Comparison of ENCODE assay signal across 22 cellular contexts in the genomic region with DNA sequence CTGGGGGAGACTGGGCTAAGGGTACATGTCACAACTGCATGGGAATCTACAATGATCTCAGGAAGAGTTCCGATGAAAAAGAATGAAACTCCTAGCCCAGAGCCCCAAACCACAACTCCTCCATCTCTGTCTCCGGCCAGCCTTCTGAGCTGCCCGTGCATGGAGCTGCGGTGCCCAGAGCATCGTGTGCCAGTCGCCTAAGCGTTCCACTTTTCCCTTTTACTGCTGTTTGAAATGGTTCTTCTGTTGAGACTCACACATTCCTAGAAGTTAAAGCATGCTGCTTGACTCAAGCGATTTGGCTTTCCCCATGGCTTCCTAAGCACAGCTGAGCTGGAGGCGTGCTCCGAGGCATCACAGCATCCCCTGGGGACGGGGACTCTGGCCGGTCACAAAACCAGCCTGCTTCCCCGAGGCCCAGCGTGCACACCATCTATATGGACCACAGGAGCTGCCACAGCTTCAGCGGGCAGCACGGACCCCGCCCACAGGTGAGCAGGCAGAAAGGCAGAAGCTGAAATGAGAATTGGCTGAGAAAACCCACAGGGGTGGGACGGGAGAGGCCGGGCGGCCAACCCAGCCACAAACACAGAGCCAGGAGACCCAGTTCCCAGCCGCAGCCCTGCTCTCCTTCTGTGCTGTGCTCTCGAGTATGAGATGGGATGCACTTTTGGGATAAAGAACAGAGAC. TPM values are rescaled to one million over a fixed set of nuclear protein-coding genes. Genes with fewer than 3 reads are reported as not detected.
"Had no signal": no experiment of that assay in that cellular context is flagged by ENCODE, and none has a peak within 500 bp of the region (broad histone marks: within the 10 kb centered on the region; RNA-seq: fewer than 3 reads in every experiment).

No MANE protein-coding gene starts in this region.

- H3K4me3 ChIP-seq: esophagus muscularis mucosa, gastrocnemius medialis, heart right ventricle, left lung, neural progenitor cell, pancreas, prostate gland, skin epidermis, suprapubic skin, tibial artery, upper lobe of left lung, uterus had no signal

- H3K9me3 ChIP-seq: gastrocnemius medialis, heart right ventricle, left lung, pancreas, prostate gland, suprapubic skin, uterus had no signal

- DNase-seq: central memory CD4-positive, alpha-beta T cell; effector memory CD8-positive, alpha-beta T cell; gastrocnemius medialis; heart right ventricle; kidney glomerular epithelial cell; pancreas; stimulated activated CD4-positive, alpha-beta T cell treated with anti-CD3 and anti-CD28 coated beads, Interleukin-12 subunit alpha, Interleukin-12 subunit beta, amount 100 ng/mL, for 4 hours; stimulated activated naive CD4-positive, alpha-beta T cell treated with Interleukin-2 at 50 U/mL for 16 hours; tibial artery; upper lobe of left lung; uterus had no signal

- H3K27me3 Mint-ChIP-seq: effector memory CD8-positive, alpha-beta T cell; natural killer cell treated with Interleukin-12 subunit alpha and Interleukin-12 subunit beta and Interleukin-15 and Interleukin-18, amount 100 ng/mL, for 72 hours had no signal

- H3K27ac ChIP-seq: epithelial cell of prostate, esophagus muscularis mucosa, left lung, neural progenitor cell, pancreas, prostate gland, skin epidermis, suprapubic skin, tibial artery, upper lobe of left lung, uterus had no signal

- H3K36me3 ChIP-seq: neural progenitor cell, pancreas, prostate gland, uterus had no signal

- H3K4me1 ChIP-seq: neural progenitor cell, pancreas, prostate gland, uterus had no signal

- H3K27ac Mint-ChIP-seq: effector memory CD8-positive, alpha-beta T cell; mesothelial cell of epicardium; natural killer cell treated with Interleukin-12 subunit alpha and Interleukin-12 subunit beta and Interleukin-15 and Interleukin-18, amount 100 ng/mL, for 72 hours; neural progenitor cell had no signal

- H3K27me3 ChIP-seq: esophagus muscularis mucosa, gastrocnemius medialis, left lung, neural progenitor cell, pancreas, suprapubic skin, tibial artery, upper lobe of left lung, uterus had no signal

- ATAC-seq: effector memory CD8-positive, alpha-beta T cell; left lung; sciatic nerve had no signal

- H3K36me3 Mint-ChIP-seq: natural killer cell treated with Interleukin-12 subunit alpha and Interleukin-12 subunit beta and Interleukin-15 and Interleukin-18, amount 100 ng/mL, for 72 hours had no signal

- H3K4me3 Mint-ChIP-seq: effector memory CD8-positive, alpha-beta T cell; mesothelial cell of epicardium; natural killer cell treated with Interleukin-12 subunit alpha and Interleukin-12 subunit beta and Interleukin-15 and Interleukin-18, amount 100 ng/mL, for 72 hours; neural progenitor cell had no signal

- H3K9me3 Mint-ChIP-seq: effector memory CD8-positive, alpha-beta T cell; natural killer cell treated with Interleukin-12 subunit alpha and Interleukin-12 subunit beta and Interleukin-15 and Interleukin-18, amount 100 ng/mL, for 72 hours had no signal

RNA-seq across cellular contexts. Expression of gene DUSP9, which starts 53.0 kb away (rescaled TPM):
- total RNA-seq: esophagus muscularis mucosa; fibroblast of villous mesenchyme; gastrocnemius medialis; natural killer cell treated with Interleukin-12 subunit alpha and Interleukin-12 subunit beta and Interleukin-15 and Interleukin-18, amount 100 ng/mL, for 72 hours had no signal
